In genomic region chr15:66677336-66677735, GRCh38 we compare ENCODE assay signal across 19 cellular contexts. TPM values are rescaled to one million over a fixed set of nuclear protein-coding genes. Genes with fewer than 3 reads are reported as not detected.
DNase-seq lines count a peak whose midpoint lies in the region; ATAC-seq and TF ChIP-seq lines count a peak whose summit lies in the region.
"Had no signal": no experiment of that assay in that cellular context is flagged by ENCODE, and none has a peak within 500 bp of the region (broad histone marks: within the 10 kb centered on the region; RNA-seq: fewer than 3 reads in every experiment).

No MANE protein-coding gene starts in this region.

- H3K36me3 ChIP-seq in trophoblast cell (ENCODE audit: control insufficient read depth in 1 of 2, insufficient read depth in 2 of 2, low read length in 2 of 2), result no peaks in the 10 kb centered on the region

- H3K36me3 Mint-ChIP-seq in activated naive CD4-positive, alpha-beta T cell treated with anti-CD3 and anti-CD28 coated beads, Interleukin-2, amount 50 U/mL, for 72 hours, result peaks cover 5 to 12% of the 10 kb centered on the region in 2 donors
- H3K36me3 Mint-ChIP-seq in activated naive CD4-positive, alpha-beta T cell treated with anti-CD3 and anti-CD28 coated beads, Interleukin-2, amount 10 ng/mL, durations not matched to agents 7 days and 5 days, result no peaks in the 10 kb centered on the region
- H3K36me3 Mint-ChIP-seq in mesothelial cell of epicardium, result peaks cover 11% of the 10 kb centered on the region

- no peak overlapping the region for H3K9ac ChIP-seq in trophoblast cell (ENCODE audit: low read length)
- H3K9ac ChIP-seq: GM23248 had no signal

- CTCF ChIA-PET in activated naive CD4-positive, alpha-beta T cell treated with anti-CD3 and anti-CD28 coated beads, Interleukin-2, amount 10 ng/mL, durations not matched to agents 7 days and 5 days (lab: Charles Lee), result no interaction called here

- peak overlapping the region; percentile 22 to 57 for H3K27ac Mint-ChIP-seq in activated naive CD4-positive, alpha-beta T cell treated with anti-CD3 and anti-CD28 coated beads, Interleukin-2, amount 50 U/mL, for 72 hours
- no peak overlapping the region for H3K27ac Mint-ChIP-seq in activated naive CD4-positive, alpha-beta T cell treated with anti-CD3 and anti-CD28 coated beads, Interleukin-2, amount 10 ng/mL, durations not matched to agents 7 days and 5 days
- H3K27ac Mint-ChIP-seq in stimulated activated naive CD8-positive, alpha-beta T cell treated with anti-CD3 and anti-CD28 coated beads, Interleukin-15, amount 100 ng/mL, for 72 hours, result peak overlapping the region; percentile 43 to 55
- peak overlapping the region; percentile 98 for H3K27ac Mint-ChIP-seq in mesothelial cell of epicardium

- H3K14ac ChIP-seq in trophoblast cell (ENCODE audit: low read length), result peak overlapping the region; percentile 21

- H2AK5ac ChIP-seq in trophoblast cell (ENCODE audit: low read length), result peak overlapping the region; percentile 2

- peaks cover 24% of the 10 kb centered on the region for H3K4me1 Mint-ChIP-seq in activated naive CD4-positive, alpha-beta T cell treated with anti-CD3 and anti-CD28 coated beads, Interleukin-2, amount 10 ng/mL, durations not matched to agents 7 days and 5 days
- H3K4me1 Mint-ChIP-seq in stimulated activated naive CD8-positive, alpha-beta T cell treated with anti-CD3 and anti-CD28 coated beads, Interleukin-15, amount 100 ng/mL, for 72 hours, result peaks cover 14% of the 10 kb centered on the region
- H3K4me1 Mint-ChIP-seq in mesothelial cell of epicardium, result peaks cover 62% of the 10 kb centered on the region

- no peak overlapping the region for H4K8ac ChIP-seq in trophoblast cell (ENCODE audit: low read depth, low read length)

- no peak overlapping the region for H3K4me3 ChIP-seq in trophoblast cell (ENCODE audit: low read depth, low read length)
- H3K4me3 ChIP-seq: A549, GM23248 had no signal

- no peaks in the 10 kb centered on the region for H3K27me3 ChIP-seq in trophoblast cell (ENCODE audit: insufficient read depth, low read length)

- ATAC-seq in activated naive CD4-positive, alpha-beta T cell treated with anti-CD3 and anti-CD28 coated beads, Interleukin-2, amount 50 U/mL, for 72 hours, result no peak
- no peak for ATAC-seq in stimulated activated naive CD8-positive, alpha-beta T cell treated with anti-CD3 and anti-CD28 coated beads, Interleukin-15, amount 100 ng/mL, for 72 hours
- ATAC-seq in stimulated activated naive CD8-positive, alpha-beta T cell treated with anti-CD3 and anti-CD28 coated beads, Interleukin-15, Interleukin-2, amounts not matched to agents 100 U/mL and 50 U/mL, for 24 hours, result no peak
- ATAC-seq in GM19452 (IDR thresholded peaks at IDR 0.05; ENCODE audit: unreplicated experiment) (no peak), GM18519 (IDR thresholded peaks at IDR 0.05; ENCODE audit: low FRiP score, unreplicated experiment) (no peak)
- ATAC-seq: A549 had no signal

- no peak overlapping the region for H3K23ac ChIP-seq in trophoblast cell (ENCODE audit: low read length)

- no CpG with 5 or more reads among the region's 1 CpG for WGBS in trophoblast cell (ENCODE audit: extremely low coverage, insufficient coverage, insufficient read length)

- H3K4me2 ChIP-seq in trophoblast cell (ENCODE audit: low read length), result no peak overlapping the region
- H3K4me2 ChIP-seq: A549 had no signal

- peaks cover 7% of the 10 kb centered on the region for H3K27me3 Mint-ChIP-seq in activated naive CD4-positive, alpha-beta T cell treated with anti-CD3 and anti-CD28 coated beads, Interleukin-2, amount 10 ng/mL, durations not matched to agents 7 days and 5 days
- no peaks in the 10 kb centered on the region for H3K27me3 Mint-ChIP-seq in stimulated activated naive CD8-positive, alpha-beta T cell treated with anti-CD3 and anti-CD28 coated beads, Interleukin-15, amount 100 ng/mL, for 72 hours
- H3K27me3 Mint-ChIP-seq in mesothelial cell of epicardium (ENCODE audit: low read depth), result no peaks in the 10 kb centered on the region
- H3K27me3 Mint-ChIP-seq: CD4-positive, alpha-beta T cell had no signal

- H2BK12ac ChIP-seq in trophoblast cell (ENCODE audit: low read length), result peak overlapping the region; percentile 66

- no peak overlapping the region for H2AFZ ChIP-seq in trophoblast cell (ENCODE audit: insufficient read depth, low read length, poor library complexity)
- H2AFZ ChIP-seq: GM23248 had no signal

- no peak overlapping the region for H4K12ac ChIP-seq in trophoblast cell (ENCODE audit: low read depth, low read length)

- TF ChIP-seq CTCF in mesothelial cell of epicardium (IDR thresholded peaks at IDR 0.05; ENCODE audit: unreplicated experiment), result no peak

- H3K9me3 Mint-ChIP-seq in activated naive CD4-positive, alpha-beta T cell treated with anti-CD3 and anti-CD28 coated beads, Interleukin-2, amount 50 U/mL, for 72 hours, result peaks cover 4 to 12% of the 10 kb centered on the region in 2 donors
- peaks cover 1% of the 10 kb centered on the region for H3K9me3 Mint-ChIP-seq in activated naive CD4-positive, alpha-beta T cell treated with anti-CD3 and anti-CD28 coated beads, Interleukin-2, amount 10 ng/mL, durations not matched to agents 7 days and 5 days
- H3K9me3 Mint-ChIP-seq in stimulated activated naive CD8-positive, alpha-beta T cell treated with anti-CD3 and anti-CD28 coated beads, Interleukin-15, amount 100 ng/mL, for 72 hours, result peaks cover 0 to 13% of the 10 kb centered on the region in 2 donors
- H3K9me3 Mint-ChIP-seq in mesothelial cell of epicardium, result peaks cover 12% of the 10 kb centered on the region
- H3K9me3 Mint-ChIP-seq: CD4-positive, alpha-beta T cell had no signal

- H2BK120ac ChIP-seq in trophoblast cell (ENCODE audit: insufficient read depth, low read length, poor library complexity), result peak overlapping the region; percentile 98

- H3K79me1 ChIP-seq in trophoblast cell (ENCODE audit: low read length), result peaks cover 37% of the 10 kb centered on the region

- H3K79me2 ChIP-seq in trophoblast cell (ENCODE audit: control insufficient read depth, insufficient read depth, low read length, poor library complexity), result peaks cover 3% of the 10 kb centered on the region

- peaks cover 2% of the 10 kb centered on the region for H3K9me3 ChIP-seq in trophoblast cell (ENCODE audit: insufficient read depth, low read depth, low read length)

- H3K18ac ChIP-seq in trophoblast cell (ENCODE audit: low read length), result peak overlapping the region; percentile 31

- H2BK5ac ChIP-seq in trophoblast cell (ENCODE audit: low read depth, low read length, poor library complexity), result peak overlapping the region; percentile 20

- DNase-seq in activated naive CD4-positive, alpha-beta T cell treated with anti-CD3 and anti-CD28 coated beads, Interleukin-2, amount 50 U/mL, for 72 hours (ENCODE audit: low spot score in 2 of 2), result no peak
- no peak for DNase-seq in activated naive CD4-positive, alpha-beta T cell treated with anti-CD3 and anti-CD28 coated beads, Interleukin-2, amount 10 ng/mL, durations not matched to agents 7 days and 5 days
- no peak for DNase-seq in stimulated activated naive CD8-positive, alpha-beta T cell treated with anti-CD3 and anti-CD28 coated beads, Interleukin-15, amount 100 ng/mL, for 72 hours
- DNase-seq in stimulated activated naive CD8-positive, alpha-beta T cell treated with anti-CD3 and anti-CD28 coated beads, Interleukin-15, Interleukin-2, amounts not matched to agents 100 U/mL and 50 U/mL, for 24 hours, result no peak
- no peak for DNase-seq in mesothelial cell of epicardium (ENCODE audit: low spot score in 2 of 2, unreplicated experiment in 2 of 2)
- no peak for DNase-seq in trophoblast cell
- DNase-seq: AML-193; CD4-positive, alpha-beta T cell; DMS153; DMS79; GF-D8; GM23248; HCEC 1CT had no signal

- peaks cover 20 to 26% of the 10 kb centered on the region in 2 experiments for H3K4me1 ChIP-seq in trophoblast cell (ENCODE audit: control insufficient read depth in 1 of 2, insufficient read depth in 2 of 2, low read length in 2 of 2)
- H3K4me1 ChIP-seq: A549 had no signal

- peak overlapping the region; percentile 86 for H4K91ac ChIP-seq in trophoblast cell (ENCODE audit: low read depth, low read length)

- no peak overlapping the region for H3K27ac ChIP-seq in trophoblast cell (ENCODE audit: low read depth, low read length)
- H3K27ac ChIP-seq: 22Rv1, A549, C4-2B, GM23248, HL-60 had no signal

- no peak overlapping the region for H3K4ac ChIP-seq in trophoblast cell (ENCODE audit: low read depth, low read length)

- H3K4me3 Mint-ChIP-seq in activated naive CD4-positive, alpha-beta T cell treated with anti-CD3 and anti-CD28 coated beads, Interleukin-2, amount 10 ng/mL, durations not matched to agents 7 days and 5 days, result no peak overlapping the region
- no peak overlapping the region for H3K4me3 Mint-ChIP-seq in stimulated activated naive CD8-positive, alpha-beta T cell treated with anti-CD3 and anti-CD28 coated beads, Interleukin-15, amount 100 ng/mL, for 72 hours
- no peak overlapping the region for H3K4me3 Mint-ChIP-seq in mesothelial cell of epicardium
- H3K4me3 Mint-ChIP-seq: CD4-positive, alpha-beta T cell had no signal

RNA-seq across cellular contexts. Expression of gene SMAD6, which starts 24.7 kb away (rescaled TPM):
- total RNA-seq in activated naive CD4-positive, alpha-beta T cell treated with anti-CD3 and anti-CD28 coated beads, Interleukin-2, amount 50 U/mL, for 72 hours, result under 1 TPM; 0.20 to 0.70 TPM
- 164 to 176 TPM (median 176 TPM) in 3 replicates for total RNA-seq in mesothelial cell of epicardium
- 29.5 and 30.6 TPM in 2 replicates for polyA plus RNA-seq in trophoblast cell (2013)

Comparison
In these comparisons a context has a peak if more than half of its experiments do, and no peak if none do; other contexts are left out.
1. RNA of gene SMAD6, which starts 24.7 kb away (total RNA-seq): 164 to 176 TPM in mesothelial cell of epicardium; 0.20 to 0.70 TPM in activated naive CD4-positive, alpha-beta T cell treated with anti-CD3 and anti-CD28 coated beads, Interleukin-2, amount 50 U/mL, for 72 hours; every median in the first group is over 10 times any median in the second.